ENCODE assay signal across 11 cellular contexts in the genomic region with DNA sequence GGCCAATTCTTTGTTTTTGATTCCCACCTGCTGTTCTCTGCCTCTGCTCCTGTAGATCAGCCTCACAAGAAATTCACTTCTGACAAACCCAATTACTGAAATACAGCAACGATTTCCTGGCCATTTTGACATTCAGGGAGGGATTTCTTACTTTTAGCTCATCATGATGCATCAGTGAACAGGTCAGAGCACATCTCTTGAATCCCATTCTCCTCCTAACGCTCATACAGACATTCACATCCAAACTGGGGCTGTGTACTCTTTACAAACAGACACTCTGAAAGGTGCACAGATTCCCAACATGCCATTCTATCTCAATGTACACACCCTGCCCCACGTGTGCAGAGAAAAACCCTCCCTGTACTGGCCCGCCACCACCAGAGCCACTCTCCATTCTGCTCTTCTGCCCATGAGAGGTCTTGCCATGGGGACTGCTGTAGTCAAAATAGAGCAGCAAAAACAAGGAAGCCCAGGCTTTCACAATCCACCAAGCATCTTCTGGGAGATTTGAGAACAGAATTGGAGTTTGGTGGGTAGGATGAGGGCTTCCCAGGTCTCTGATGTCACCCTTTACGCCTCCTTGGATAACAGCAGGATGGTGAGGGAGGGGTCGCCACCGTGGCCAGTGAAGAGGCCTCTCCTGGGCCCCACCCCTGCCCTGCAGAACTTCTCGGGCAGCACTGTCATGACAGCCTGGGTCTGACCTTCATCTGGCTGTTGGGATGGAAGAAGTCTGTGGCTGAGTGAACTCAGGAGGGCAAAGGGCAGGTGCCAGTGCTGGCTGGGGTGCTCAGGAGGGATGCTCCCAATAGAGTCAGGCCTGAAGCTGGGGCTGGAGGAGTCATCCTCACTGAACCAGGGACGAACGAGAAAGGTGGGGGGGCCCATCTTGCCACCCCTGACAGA. TPM values are rescaled to one million over a fixed set of nuclear protein-coding genes. Genes with fewer than 3 reads are reported as not detected.
A peak's percentile ranks its signal among the peaks of the same experiment; 100 is the strongest.
DNase-seq lines count a peak whose midpoint lies in the region; ATAC-seq, FAIRE-seq and TF ChIP-seq lines count a peak whose summit lies in the region.
"Had no signal": no experiment of that assay in that cellular context is flagged by ENCODE, and none has a peak within 500 bp of the region (broad histone marks: within the 10 kb centered on the region; RNA-seq: fewer than 3 reads in every experiment).

No MANE protein-coding gene starts in this region.

- DNase-seq in HFFc6 (no peak), chondrocyte (ENCODE audit: low spot score) (no peak), keratinocyte (ENCODE audit: low read depth, low spot score) (no peak), smooth muscle cell (lab: John Stamatoyannopoulos, UW; ENCODE audit: unreplicated experiment) (no peak), G401 (ENCODE audit: low spot score) (no peak)
- no peak for DNase-seq in activated T-cell treated with anti-CD3 and anti-CD28 coated beads, Interleukin-2, amount 50 U/mL, for 48 hours
- DNase-seq: activated CD4-positive, CD25-positive, alpha-beta regulatory T cell; activated naive CD4-positive, alpha-beta T cell treated with anti-CD3 and anti-CD28 coated beads for 36 hours had no signal

- in situ Hi-C loops in G401 (cut with HindIII; ENCODE audit: low sequenced_read_pairs), result no loop called here

- H3K9ac ChIP-seq in keratinocyte (ENCODE audit: control insufficient read depth, extremely low read depth, insufficient read depth, low read length) (no peak overlapping the region), smooth muscle cell (ENCODE audit: low read depth) (peak overlapping the region; percentile 73)

- H3K9me3 Mint-ChIP-seq in HFFc6 (no peaks in the 10 kb centered on the region), chondrocyte (ENCODE audit: low read depth) (no peaks in the 10 kb centered on the region)
- H3K9me3 Mint-ChIP-seq: activated naive CD4-positive, alpha-beta T cell treated with anti-CD3 and anti-CD28 coated beads for 36 hours had no signal

- H3K4me2 ChIP-seq in keratinocyte (ENCODE audit: control insufficient read depth, extremely low read depth, insufficient read depth, low read depth, low read length) (peak overlapping the region; percentile 12), smooth muscle cell (peak overlapping the region; percentile 75)

- H3K9me3 ChIP-seq in keratinocyte (ENCODE audit: control insufficient read depth, low read depth, low read length) (no peaks in the 10 kb centered on the region), smooth muscle cell (replicated peaks; ENCODE audit: low read depth) (no peaks in the 10 kb centered on the region)

- no peak overlapping the region for H3K27ac ChIP-seq in keratinocyte (ENCODE audit: control insufficient read depth, insufficient read depth, low read length)
- H3K27ac ChIP-seq in smooth muscle cell (ENCODE audit: low read depth), result peak overlapping the region; percentile 88
- H3K27ac ChIP-seq: C4-2B had no signal

- FAIRE-seq in keratinocyte (lab: Jason Lieb, UNC), result peak; percentile 17

- WGBS in smooth muscle cell (ENCODE audit: low lambda C conversion rate), result 80% methylated on average over 10 of the region's 10 CpGs

- H3K36me3 Mint-ChIP-seq in HFFc6 (ENCODE audit: low read depth) (peaks cover 5% of the 10 kb centered on the region; the same call in 1 of the 2 replicates), chondrocyte (ENCODE audit: low read depth) (peaks cover 2% of the 10 kb centered on the region)

- TF ChIP-seq CTCF in HFFc6 (IDR thresholded peaks at IDR 0.05), result no peak
- no peak for TF ChIP-seq CTCF in chondrocyte (IDR thresholded peaks at IDR 0.05)
- TF ChIP-seq CTCF in keratinocyte (optimal IDR thresholded peaks at IDR 0.05 in 1 of 3, IDR thresholded peaks at IDR 0.05 in 1 of 3, conservative IDR thresholded peaks at IDR 0.05 in 1 of 3; ENCODE audit: extremely low read depth in 1 of 3, insufficient read depth in 2 of 3, low read length in 3 of 3), result no peak
- TF ChIP-seq CTCF in smooth muscle cell (IDR thresholded peaks at IDR 0.05; ENCODE audit: borderline replicate concordance, insufficient read depth, poor library complexity, severe bottlenecking), result no peak

- H2AFZ ChIP-seq in keratinocyte (ENCODE audit: control insufficient read depth, low read length) (no peak overlapping the region), smooth muscle cell (ENCODE audit: low read depth) (no peak overlapping the region)

- H3K36me3 ChIP-seq in keratinocyte (ENCODE audit: control insufficient read depth in 2 of 2, extremely low read depth in 1 of 2, insufficient read depth in 2 of 2, low read length in 2 of 2) (peaks cover 2 to 3% of the 10 kb centered on the region in 2 experiments), smooth muscle cell (ENCODE audit: low read depth) (no peaks in the 10 kb centered on the region)

- H3K79me2 ChIP-seq in keratinocyte (ENCODE audit: control insufficient read depth, insufficient read depth, low read length) (no peaks in the 10 kb centered on the region), smooth muscle cell (ENCODE audit: low read depth) (no peaks in the 10 kb centered on the region)

- peaks cover 3% of the 10 kb centered on the region for H3K9me1 ChIP-seq in keratinocyte (ENCODE audit: control insufficient read depth, extremely low read depth, insufficient read depth, low read length)

- peak overlapping the region; percentile 86 for H3K4me3 Mint-ChIP-seq in HFFc6
- peak overlapping the region; percentile 40 for H3K4me3 Mint-ChIP-seq in chondrocyte (ENCODE audit: unreplicated experiment)
- H3K4me3 Mint-ChIP-seq: activated naive CD4-positive, alpha-beta T cell treated with anti-CD3 and anti-CD28 coated beads for 36 hours had no signal

- no peak for ATAC-seq in HG03108 (IDR thresholded peaks at IDR 0.05; ENCODE audit: unreplicated experiment)
- no peak for ATAC-seq in HG02798 (IDR thresholded peaks at IDR 0.05; ENCODE audit: poor library complexity, unreplicated experiment)

- H3K4me1 ChIP-seq in keratinocyte (ENCODE audit: control insufficient read depth, extremely low read depth, insufficient read depth, low read length) (peaks cover 20% of the 10 kb centered on the region), smooth muscle cell (ENCODE audit: low read depth) (peaks cover 22% of the 10 kb centered on the region)

- no peaks in the 10 kb centered on the region for H3K27me3 ChIP-seq in keratinocyte (ENCODE audit: control insufficient read depth, extremely low read depth, insufficient read depth, low read length)
- H3K27me3 ChIP-seq in smooth muscle cell (ENCODE audit: low read depth), result no peaks in the 10 kb centered on the region

- H3K27ac Mint-ChIP-seq in HFFc6 (peak overlapping the region; percentile 96), chondrocyte (ENCODE audit: unreplicated experiment) (peak overlapping the region; percentile 94)
- H3K27ac Mint-ChIP-seq: activated naive CD4-positive, alpha-beta T cell treated with anti-CD3 and anti-CD28 coated beads for 36 hours had no signal

- H3K27me3 Mint-ChIP-seq in HFFc6 (ENCODE audit: insufficient read depth), result no peaks in the 10 kb centered on the region; the same call in none of the 2 replicates
- H3K27me3 Mint-ChIP-seq in chondrocyte (ENCODE audit: low read depth), result no peaks in the 10 kb centered on the region

- dilution Hi-C loops in keratinocyte (cut with MboI; ENCODE audit: extremely low pct_ligation_motif_present, low sequenced_read_pairs), result no loop called here

- H3K4me3 ChIP-seq in keratinocyte (ENCODE audit: control insufficient read depth in 2 of 3, extremely low read depth in 1 of 3, insufficient read depth in 2 of 3, low read depth in 1 of 3, low read length in 3 of 3) (no peak overlapping the region), smooth muscle cell (no peak overlapping the region)

- H3K4me1 Mint-ChIP-seq in HFFc6 (ENCODE audit: low read depth) (peaks cover 43% of the 10 kb centered on the region), chondrocyte (ENCODE audit: low read depth) (peaks cover 78% of the 10 kb centered on the region)

- H4K20me1 ChIP-seq in keratinocyte (ENCODE audit: control insufficient read depth, extremely low read depth, insufficient read depth, low read length) (no peaks in the 10 kb centered on the region), smooth muscle cell (ENCODE audit: low read depth) (no peaks in the 10 kb centered on the region)

- peaks cover 27% of the 10 kb centered on the region for H3F3A ChIP-seq in smooth muscle cell (ENCODE audit: low read depth)

RNA-seq across cellular contexts. Expression of gene ZFP36L2, which starts 41.9 kb away (rescaled TPM):
- total RNA-seq in HFFc6 (2021; fragmentation: NEBNext Ultra II Directional; extraction: Animal tissue kit (Norgen Biotek cat#: 25700)), result 10 to 100 TPM; 66.6 to 94.5 (median 81.5) TPM
- total RNA-seq in chondrocyte, result 95.8 to 103 TPM (median 98.3 TPM) in 3 replicates
- polyA plus RNA-seq in keratinocyte, result 27.1 to 52.4 TPM (median 48.5 TPM) in 3 replicates
- polyA plus RNA-seq in keratinocyte (2011; ENCODE audit: low read depth), result 190 TPM
- polyA plus RNA-seq in keratinocyte (2011; cell fraction: cytosol; rRNA removed), result 38.1 and 45.1 TPM in 2 replicates
- polyA plus RNA-seq in keratinocyte (2011; cell fraction: nucleus; rRNA removed), result 77.7 and 84.9 TPM in 2 replicates
- polyA plus RNA-seq in keratinocyte (2012; ENCODE audit: low replicate concordance), result 151 and 162 TPM in 2 replicates
- 7.8 to 24.2 TPM (median 16.0 TPM) in 3 replicates for polyA minus RNA-seq in keratinocyte
- polyA minus RNA-seq in keratinocyte (2011; cell fraction: cytosol; rRNA and poly(A)+ RNA removed), result 89.6 TPM
- polyA minus RNA-seq in keratinocyte (2011; cell fraction: nucleus; rRNA and poly(A)+ RNA removed), result 50.5 and 70.1 TPM in 2 replicates
- total RNA-seq in smooth muscle cell, result 7.1 and 8.2 TPM in 2 replicates
- 25.8 and 29.4 TPM in 2 replicates for polyA plus RNA-seq in smooth muscle cell
- total RNA-seq in G401 (2014; rRNA removed; shearing (Covaris generic)), result 22.5 and 32.4 TPM in 2 replicates
